Comparison of ENCODE assay signal across 1 cellular context in the genomic region with DNA sequence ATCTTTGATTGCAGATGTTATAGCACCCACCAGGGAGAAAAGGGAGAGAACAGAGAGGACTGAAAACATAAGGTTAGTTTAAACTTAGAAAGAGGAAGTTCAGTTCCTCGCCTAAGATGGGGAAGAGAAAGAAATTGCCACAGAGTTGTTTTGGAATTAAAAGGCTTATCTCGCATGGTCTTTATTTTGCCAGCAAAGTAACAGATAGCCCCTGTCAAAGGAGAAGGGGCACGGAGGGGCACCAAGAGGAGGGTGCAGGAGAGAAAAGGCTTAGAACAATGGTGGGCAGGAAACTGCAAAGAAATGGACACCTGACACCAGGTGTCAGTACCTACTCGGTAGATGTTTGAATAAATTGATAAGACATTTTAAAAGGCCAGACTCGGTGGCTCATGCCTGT.
TF ChIP-seq lines count a peak whose summit lies in the region.

No MANE protein-coding gene starts in this region.

TF ChIP-seq in K562, 482 proteins besides CTCF, POLR2A, EP300 and RAD21 (continued from another document):
- TF ChIP-seq, protein P1, sequence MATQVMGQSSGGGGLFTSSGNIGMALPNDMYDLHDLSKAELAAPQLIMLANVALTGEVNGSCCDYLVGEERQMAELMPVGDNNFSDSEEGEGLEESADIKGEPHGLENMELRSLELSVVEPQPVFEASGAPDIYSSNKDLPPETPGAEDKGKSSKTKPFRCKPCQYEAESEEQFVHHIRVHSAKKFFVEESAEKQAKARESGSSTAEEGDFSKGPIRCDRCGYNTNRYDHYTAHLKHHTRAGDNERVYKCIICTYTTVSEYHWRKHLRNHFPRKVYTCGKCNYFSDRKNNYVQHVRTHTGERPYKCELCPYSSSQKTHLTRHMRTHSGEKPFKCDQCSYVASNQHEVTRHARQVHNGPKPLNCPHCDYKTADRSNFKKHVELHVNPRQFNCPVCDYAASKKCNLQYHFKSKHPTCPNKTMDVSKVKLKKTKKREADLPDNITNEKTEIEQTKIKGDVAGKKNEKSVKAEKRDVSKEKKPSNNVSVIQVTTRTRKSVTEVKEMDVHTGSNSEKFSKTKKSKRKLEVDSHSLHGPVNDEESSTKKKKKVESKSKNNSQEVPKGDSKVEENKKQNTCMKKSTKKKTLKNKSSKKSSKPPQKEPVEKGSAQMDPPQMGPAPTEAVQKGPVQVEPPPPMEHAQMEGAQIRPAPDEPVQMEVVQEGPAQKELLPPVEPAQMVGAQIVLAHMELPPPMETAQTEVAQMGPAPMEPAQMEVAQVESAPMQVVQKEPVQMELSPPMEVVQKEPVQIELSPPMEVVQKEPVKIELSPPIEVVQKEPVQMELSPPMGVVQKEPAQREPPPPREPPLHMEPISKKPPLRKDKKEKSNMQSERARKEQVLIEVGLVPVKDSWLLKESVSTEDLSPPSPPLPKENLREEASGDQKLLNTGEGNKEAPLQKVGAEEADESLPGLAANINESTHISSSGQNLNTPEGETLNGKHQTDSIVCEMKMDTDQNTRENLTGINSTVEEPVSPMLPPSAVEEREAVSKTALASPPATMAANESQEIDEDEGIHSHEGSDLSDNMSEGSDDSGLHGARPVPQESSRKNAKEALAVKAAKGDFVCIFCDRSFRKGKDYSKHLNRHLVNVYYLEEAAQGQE (CRISPR knock-in tag; IDR thresholded peaks at IDR 0.05; ENCODE audit: low read depth), result no peak
- TF ChIP-seq CEBPB (tag; IDR thresholded peaks at IDR 0.05) (peak; percentile 63), DPF2 (IDR thresholded peaks at IDR 0.05) (peak; percentile 59), MBD2 (IDR thresholded peaks at IDR 0.05; ENCODE audit: borderline replicate concordance, low read depth) (no peak), ZNF436 (CRISPR knock-in tag; IDR thresholded peaks at IDR 0.05) (no peak), SMARCE1 (IDR thresholded peaks at IDR 0.05) (peak; percentile 80; the same call in 1 of the 2 replicates), SPI1 (IDR thresholded peaks at IDR 0.05; ENCODE audit: borderline replicate concordance, low read depth, low read length) (peak; percentile 73), ZNF584 (CRISPR knock-in tag; IDR thresholded peaks at IDR 0.05; ENCODE audit: low read depth) (no peak), CEBPG (CRISPR knock-in tag; IDR thresholded peaks at IDR 0.05) (no peak), CEBPG (tag; conservative IDR thresholded peaks at IDR 0.05 in 1 of 2, IDR thresholded peaks at IDR 0.05 in 1 of 2) (peak in 1 of 2 experiments; percentile 47; a peak in 1 of 4 replicates), YY1 (IDR thresholded peaks at IDR 0.05; ENCODE audit: borderline replicate concordance in 1 of 3, control insufficient read depth in 1 of 3, extremely low read depth in 1 of 3, insufficient read depth in 3 of 3, insufficient read length in 1 of 3, insufficient replicate concordance in 2 of 3, low read depth in 1 of 3, low read length in 2 of 3) (no peak), SMARCA4 (IDR thresholded peaks at IDR 0.05) (peak; percentile 52; the same call in 1 of the 2 replicates), ZSCAN32 (CRISPR knock-in tag; IDR thresholded peaks at IDR 0.05) (no peak), RCOR1 (IDR thresholded peaks at IDR 0.05; ENCODE audit: borderline replicate concordance in 1 of 2, low read depth in 2 of 2, low read length in 2 of 2) (no peak), ZEB2 (IDR thresholded peaks at IDR 0.05) (peak; percentile 40; the same call in 1 of the 2 replicates), ARID1B (IDR thresholded peaks at IDR 0.05) (peak; percentile 48; the same call in 1 of the 2 replicates)
- TF ChIP-seq, protein P2, sequence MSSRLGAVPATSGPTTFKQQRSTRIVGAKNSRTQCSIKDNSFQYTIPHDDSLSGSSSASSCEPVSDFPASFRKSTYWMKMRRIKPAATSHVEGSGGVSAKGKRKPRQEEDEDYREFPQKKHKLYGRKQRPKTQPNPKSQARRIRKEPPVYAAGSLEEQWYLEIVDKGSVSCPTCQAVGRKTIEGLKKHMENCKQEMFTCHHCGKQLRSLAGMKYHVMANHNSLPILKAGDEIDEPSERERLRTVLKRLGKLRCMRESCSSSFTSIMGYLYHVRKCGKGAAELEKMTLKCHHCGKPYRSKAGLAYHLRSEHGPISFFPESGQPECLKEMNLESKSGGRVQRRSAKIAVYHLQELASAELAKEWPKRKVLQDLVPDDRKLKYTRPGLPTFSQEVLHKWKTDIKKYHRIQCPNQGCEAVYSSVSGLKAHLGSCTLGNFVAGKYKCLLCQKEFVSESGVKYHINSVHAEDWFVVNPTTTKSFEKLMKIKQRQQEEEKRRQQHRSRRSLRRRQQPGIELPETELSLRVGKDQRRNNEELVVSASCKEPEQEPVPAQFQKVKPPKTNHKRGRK (tag; IDR thresholded peaks at IDR 0.05), result no peak
TF ChIP-seq in K562: peak in this region for 8.
